ENCODE assay signal across 35 cellular contexts in genomic region chr19:3236272-3236671, GRCh38. TPM values are rescaled to one million over a fixed set of nuclear protein-coding genes. Genes with fewer than 3 reads are reported as not detected.
"Had no signal": no experiment of that assay in that cellular context is flagged by ENCODE, and none has a peak within 500 bp of the region (broad histone marks: within the 10 kb centered on the region; RNA-seq: fewer than 3 reads in every experiment).

No MANE protein-coding gene starts in this region.

- H3K4me3 ChIP-seq: ovary, psoas muscle, skin epidermis, smooth muscle cell, spleen, stomach, thoracic aorta, thyroid gland, tibial nerve, upper lobe of left lung, vagina had no signal

- H3K4me2 ChIP-seq: smooth muscle cell had no signal

- ATAC-seq: naive thymus-derived CD8-positive, alpha-beta T cell; natural killer cell treated with Interleukin-12 subunit alpha and Interleukin-12 subunit beta and Interleukin-15 and Interleukin-18, amount 100 ng/mL, for 72 hours; psoas muscle; right cardiac atrium; sciatic nerve; stimulated activated naive B cell treated with anti-CD40 and anti-IgM and Interleukin-4, amounts not matched to agents 10 μg/mL and 1 μg/mL and 100 μg/mL, for 72 hours had no signal

- H3K9ac ChIP-seq: parathyroid adenoma had no signal

- H3K27me3 ChIP-seq: ovary, thyroid gland, upper lobe of left lung, vagina had no signal

- H3K79me2 ChIP-seq: parathyroid adenoma had no signal

- H3K36me3 ChIP-seq: neutrophil, ovary, spleen, stomach, thoracic aorta, thyroid gland, tibial nerve, upper lobe of left lung, vagina had no signal

- H2AFZ ChIP-seq: parathyroid adenoma had no signal

- H3K27ac ChIP-seq: neutrophil, ovary, parathyroid adenoma, psoas muscle, skin epidermis, spleen, stomach, thoracic aorta, thyroid gland, tibial nerve, upper lobe of left lung, vagina had no signal

- H3K9me3 ChIP-seq: neutrophil, ovary, psoas muscle, stomach, thoracic aorta, thyroid gland, upper lobe of left lung, vagina had no signal

- H3K4me1 ChIP-seq: parathyroid adenoma, psoas muscle, spleen, stomach, thyroid gland, tibial nerve, upper lobe of left lung, vagina had no signal

- DNase-seq: naive B cell; naive thymus-derived CD8-positive, alpha-beta T cell; nephron progenitor cell; nucleus accumbens; ovary; posterior cingulate gyrus; psoas muscle; spleen; stimulated activated CD4-positive, alpha-beta T cell treated with anti-CD3 and anti-CD28 coated beads, Interleukin-12 subunit alpha, Interleukin-12 subunit beta, amount 100 ng/mL, for 4 hours; stimulated activated CD4-positive, alpha-beta T cell treated with anti-CD3 and anti-CD28 coated beads, Interleukin-1b, Interleukin-23, amount 100 ng/mL, for 48 hours; stimulated activated CD4-positive, alpha-beta T cell treated with anti-CD3 and anti-CD28 coated beads, Interleukin-4, amount 100 ng/mL, for 1 hour; stimulated activated CD4-positive, alpha-beta T cell treated with anti-CD3 and anti-CD28 coated beads, Interleukin-4, amount 100 ng/mL, for 4 hours; stimulated activated CD8-positive, alpha-beta memory T cell treated with anti-CD3 and anti-CD28 coated beads, Interleukin-4, amount 100 ng/mL, for 48 hours; stimulated activated naive B cell treated with anti-CD40 and anti-IgM and Interleukin-4, amounts not matched to agents 10 μg/mL and 1 μg/mL and 100 μg/mL, for 72 hours; stimulated activated naive CD4-positive, alpha-beta T cell treated with Interleukin-2 at 50 U/mL for 16 hours; stomach; thyroid gland; trophoblast cell; upper lobe of left lung had no signal

- FAIRE-seq: urothelium cell line had no signal

RNA-seq across cellular contexts. Expression of gene CELF5, which starts 11.8 kb away (rescaled TPM):
- total RNA-seq: omental fat pad, psoas muscle, smooth muscle cell, subcutaneous adipose tissue, thoracic aorta, thyroid gland, tibial nerve, vagina had no signal
- polyA plus RNA-seq: naive thymus-derived CD8-positive, alpha-beta T cell; right cardiac atrium had no signal

RNA-seq across cellular contexts. Expression of gene S1PR4, which starts 57.7 kb away (rescaled TPM):
- total RNA-seq: neural crest cell, progenitor cell of endocrine pancreas, smooth muscle cell, temporal lobe, vagina had no signal
- polyA plus RNA-seq: smooth muscle cell had no signal
